30 cellular contexts compared by ENCODE assay signal in genomic region chr20:2260250-2260649, GRCh38. TPM values are rescaled to one million over a fixed set of nuclear protein-coding genes. Genes with fewer than 3 reads are reported as not detected.
"Had no signal": no experiment of that assay in that cellular context is flagged by ENCODE, and none has a peak within 500 bp of the region (broad histone marks: within the 10 kb centered on the region; RNA-seq: fewer than 3 reads in every experiment).

No MANE protein-coding gene starts in this region.

- H3K4me3 ChIP-seq: ascending aorta, body of pancreas, cardiac muscle cell, SJSA1 had no signal

- H3K36me3 ChIP-seq: ascending aorta, cardiac muscle cell, SJSA1 had no signal

- H3K27ac Mint-ChIP-seq: activated CD8-positive, alpha-beta T cell treated with anti-CD3 and anti-CD28 coated beads, Interleukin-2, amount 10 ng/mL, durations not matched to agents 7 days and 5 days; activated naive CD4-positive, alpha-beta T cell treated with anti-CD3 and anti-CD28 coated beads, Interleukin-2, amount 50 U/mL, for 24 hours; activated naive CD8-positive, alpha-beta T cell treated with anti-CD3 and anti-CD28 coated beads, Interleukin-2, amount 50 U/mL, for 24 hours; activated T-cell treated with anti-CD3 and anti-CD28 coated beads, Interleukin-2, amount 50 U/mL, for 24 hours; activated T-helper 1 cell treated with anti-CD3 and anti-CD28 coated beads, Interleukin-12 subunit alpha, Interleukin-12 subunit beta, Interleukin-2, Interleukin-4 antibody, amounts not matched to agents 30 ng/mL and 10 ng/mL and 1 ng/mL, durations not matched to agents 14 hours and 24 hours and 36 hours; WTC11 had no signal

- H3K36me3 Mint-ChIP-seq: activated naive CD4-positive, alpha-beta T cell treated with anti-CD3 and anti-CD28 coated beads, Interleukin-2, amount 50 U/mL, for 24 hours; WTC11 had no signal

- DNase-seq: activated CD4-positive, alpha-beta T cell treated with anti-CD3 and anti-CD28 coated beads for 48 hours; activated CD4-positive, alpha-beta T cell treated with anti-CD3 and anti-CD28 coated beads, Interleukin-2, amount 50 U/mL, for 4 hours; activated CD4-positive, CD25-positive, alpha-beta regulatory T cell treated with anti-CD3 and anti-CD28 coated beads, Interleukin-2, amount 50 U/mL, for 72 hours; activated CD8-positive, alpha-beta T cell treated with anti-CD3 and anti-CD28 coated beads, Interleukin-2, amount 10 ng/mL, durations not matched to agents 7 days and 5 days; activated effector memory CD4-positive, alpha-beta T cell treated with Interleukin-2 at 50 U/mL for 16 hours; activated naive CD4-positive, alpha-beta T cell; activated naive CD8-positive, alpha-beta T cell treated with anti-CD3 and anti-CD28 coated beads, Interleukin-2, amount 50 U/mL, for 24 hours; activated T-cell treated with anti-CD3 and anti-CD28 coated beads, Interleukin-2, amount 50 U/mL, for 24 hours; amniotic stem cell; body of pancreas; cerebellar nuclear complex; MM.1S; NCI-H1105; NCI-H1436; NCI-H187; NCI-H2081 treated with DMSO at 0.1 percent for 48 hours; NCI-H446; NCI-H524; NK-92 treated with Interleukin-12 subunit alpha and Interleukin-12 subunit beta, amount 100 ng/mL, for 24 hours; OCI-M1; SW 1271 had no signal

- H3K27ac ChIP-seq: ascending aorta, body of pancreas, cardiac muscle cell, SJSA1 had no signal

- H3K4me1 Mint-ChIP-seq: activated naive CD4-positive, alpha-beta T cell treated with anti-CD3 and anti-CD28 coated beads, Interleukin-2, amount 50 U/mL, for 24 hours; activated naive CD8-positive, alpha-beta T cell treated with anti-CD3 and anti-CD28 coated beads, Interleukin-2, amount 50 U/mL, for 24 hours had no signal

- H3K9me3 ChIP-seq: ascending aorta, body of pancreas, SJSA1 had no signal

- H3K27me3 ChIP-seq: ascending aorta, body of pancreas, cardiac muscle cell, SJSA1 had no signal

- H3K4me1 ChIP-seq: ascending aorta, SJSA1 had no signal

- H3K4me3 Mint-ChIP-seq: activated CD8-positive, alpha-beta T cell treated with anti-CD3 and anti-CD28 coated beads, Interleukin-2, amount 10 ng/mL, durations not matched to agents 7 days and 5 days; activated naive CD4-positive, alpha-beta T cell treated with anti-CD3 and anti-CD28 coated beads, Interleukin-2, amount 50 U/mL, for 24 hours; activated naive CD8-positive, alpha-beta T cell treated with anti-CD3 and anti-CD28 coated beads, Interleukin-2, amount 50 U/mL, for 24 hours; activated T-cell treated with anti-CD3 and anti-CD28 coated beads, Interleukin-2, amount 50 U/mL, for 24 hours; activated T-helper 1 cell treated with anti-CD3 and anti-CD28 coated beads, Interleukin-12 subunit alpha, Interleukin-12 subunit beta, Interleukin-2, Interleukin-4 antibody, amounts not matched to agents 30 ng/mL and 10 ng/mL and 1 ng/mL, durations not matched to agents 14 hours and 24 hours and 36 hours; WTC11 had no signal

- ATAC-seq: activated CD8-positive, alpha-beta T cell treated with anti-CD3 and anti-CD28 coated beads, Interleukin-2, amount 10 ng/mL, durations not matched to agents 7 days and 5 days; activated naive CD8-positive, alpha-beta T cell treated with anti-CD3 and anti-CD28 coated beads, Interleukin-2, amount 50 U/mL, for 24 hours; body of pancreas; Panc1; SK-N-SH treated with all-trans-retinoic acid at 6 μM for 48 hours; WTC11 had no signal

- H3K9me3 Mint-ChIP-seq: activated naive CD4-positive, alpha-beta T cell treated with anti-CD3 and anti-CD28 coated beads, Interleukin-2, amount 50 U/mL, for 24 hours; activated naive CD8-positive, alpha-beta T cell treated with anti-CD3 and anti-CD28 coated beads, Interleukin-2, amount 50 U/mL, for 24 hours; activated T-cell treated with anti-CD3 and anti-CD28 coated beads, Interleukin-2, amount 50 U/mL, for 24 hours; activated T-helper 1 cell treated with anti-CD3 and anti-CD28 coated beads, Interleukin-12 subunit alpha, Interleukin-12 subunit beta, Interleukin-2, Interleukin-4 antibody, amounts not matched to agents 30 ng/mL and 10 ng/mL and 1 ng/mL, durations not matched to agents 14 hours and 24 hours and 36 hours; WTC11 had no signal

RNA-seq across cellular contexts. Expression of gene TGM3, which starts 35.6 kb away (rescaled TPM):
- total RNA-seq: activated CD8-positive, alpha-beta T cell treated with anti-CD3 and anti-CD28 coated beads, Interleukin-2, amount 10 ng/mL, durations not matched to agents 7 days and 5 days; activated T-helper 1 cell treated with anti-CD3 and anti-CD28 coated beads, Interleukin-12 subunit alpha, Interleukin-12 subunit beta, Interleukin-2, Interleukin-4 antibody, amounts not matched to agents 30 ng/mL and 10 ng/mL and 1 ng/mL, durations not matched to agents 14 hours and 24 hours and 36 hours; ascending aorta; cardiac muscle cell; T-helper 1 cell treated with Interleukin-12 subunit alpha and Interleukin-12 subunit beta and Interleukin-4 antibody, amounts not matched to agents 30 ng/mL and 1 ng/mL, for 36 hours had no signal
- polyA plus RNA-seq: cardiac muscle cell had no signal
